Comparison of ENCODE assay signal across 8 cellular contexts in the genomic region with DNA sequence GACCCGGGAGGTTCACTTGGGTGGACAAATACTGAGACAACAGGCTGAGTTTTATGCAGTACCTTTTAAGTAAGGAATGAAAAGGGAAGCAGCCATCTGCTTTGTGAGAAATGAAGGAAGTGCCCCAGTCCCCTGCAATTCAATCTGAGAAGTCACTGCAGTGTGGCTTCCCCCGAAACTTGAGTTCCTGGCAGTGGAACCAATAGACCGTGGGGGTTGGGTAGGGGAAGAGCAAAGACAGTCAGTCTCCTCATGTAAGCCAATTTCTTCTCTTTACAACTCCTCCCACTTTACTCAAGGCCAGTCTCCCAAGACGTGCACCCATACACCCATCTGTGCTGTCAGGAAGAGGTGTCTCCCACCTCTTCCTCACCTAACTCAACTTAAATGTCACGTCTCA.
DNase-seq lines count a peak whose midpoint lies in the region; ATAC-seq and TF ChIP-seq lines count a peak whose summit lies in the region.

No MANE protein-coding gene starts in this region.

- H3K9me3 ChIP-seq in IMR-90 (ENCODE audit: control insufficient read depth, insufficient read depth, low read length), result no peaks in the 10 kb centered on the region
- no peaks in the 10 kb centered on the region for H3K9me3 ChIP-seq in heart left ventricle

- no peak overlapping the region for H2AFZ ChIP-seq in IMR-90 (replicated peaks; ENCODE audit: low read length, poor library complexity)

- H4K8ac ChIP-seq in IMR-90 (ENCODE audit: low read depth in 2 of 2, low read length in 2 of 2), result no peak overlapping the region

- WGBS in IMR-90 (ENCODE audit: extremely low coverage in 2 of 2, insufficient read length in 1 of 2), 2 experiments, result 95% methylated on average over 2 of the region's 5 CpGs; no CpG with 5 or more reads in 1 of the 2 experiments
- 77 to 85% (median 82%) methylated on average over 5 of the region's 5 CpGs for WGBS in heart left ventricle, 4 donors

- no peak for TF ChIP-seq RAD21 in IMR-90 (IDR thresholded peaks at IDR 0.05; ENCODE audit: low read length)

- no peak overlapping the region for H3K27ac ChIP-seq in IMR-90 (ENCODE audit: insufficient read depth, low read length)
- H3K27ac ChIP-seq in heart left ventricle, result peak overlapping the region in 1 of 12 donors; percentile 75

- no peak overlapping the region for H4K5ac ChIP-seq in IMR-90 (ENCODE audit: low read depth, low read length)

- no peak overlapping the region for H4K91ac ChIP-seq in IMR-90 (ENCODE audit: insufficient read depth, low read depth, low read length)

- H3K9ac ChIP-seq in IMR-90 (ENCODE audit: low read depth, low read length), result no peak overlapping the region

- no peak overlapping the region for H3K4me2 ChIP-seq in IMR-90 (ENCODE audit: low read depth, low read length)

- H3K4ac ChIP-seq in IMR-90 (ENCODE audit: low read depth, low read length), result no peak overlapping the region

- H2BK5ac ChIP-seq in IMR-90 (ENCODE audit: low read depth, low read length, poor library complexity, severe bottlenecking), result no peak overlapping the region

- 0 out of 2 replicates have a peak overlapping the region, but pooled peaks have one; percentile 43 for H2AK5ac ChIP-seq in IMR-90 (ENCODE audit: low read depth, low read length)

- TF ChIP-seq POLR2A in IMR-90 (IDR thresholded peaks at IDR 0.05; ENCODE audit: low read depth, low read length), result no peak
- no peak for TF ChIP-seq POLR2A in heart left ventricle (IDR thresholded peaks at IDR 0.05)

- H3K4me3 ChIP-seq in IMR-90 (ENCODE audit: insufficient read depth, low read depth, low read length) (no peak overlapping the region), heart left ventricle (no peak overlapping the region)

- peak; percentile 58 for ATAC-seq in GM18499 (IDR thresholded peaks at IDR 0.05; ENCODE audit: insufficient read depth, unreplicated experiment)
- peak; percentile 86 for ATAC-seq in GM21526 (IDR thresholded peaks at IDR 0.05; ENCODE audit: low FRiP score, unreplicated experiment)
- ATAC-seq in IMR-90 (ENCODE audit: low read depth), result no peak
- peak in 3 of 4 donors; percentile 55 to 81 (median 70) for ATAC-seq in heart left ventricle

- in situ Hi-C loops in IMR-90 (cut with MboI; ENCODE audit: low sequenced_read_pairs), result no loop called here

- no peak overlapping the region for H3K23ac ChIP-seq in IMR-90 (ENCODE audit: low read depth, low read length)

- DNase-seq in IMR-90, result no peak
- peak in 4 of 5 donors; percentile 40 to 49 (median 44) for DNase-seq in heart left ventricle
- no peak for DNase-seq in NCI-H1694 treated with DMSO at 0.1 percent for 48 hours (lab: John Stamatoyannopoulos, UW)
- DNase-seq in NCI-H2081 (lab: John Stamatoyannopoulos, UW), result no peak
- DNase-seq in SK-N-DZ (ENCODE audit: low spot score), result no peak
- DNase-seq in OCI-M2 (lab: John Stamatoyannopoulos, UW; ENCODE audit: unreplicated experiment), result no peak

- H3K14ac ChIP-seq in IMR-90 (replicated peaks; ENCODE audit: low read depth, low read length), result no peak overlapping the region

- no peak overlapping the region for H2BK120ac ChIP-seq in IMR-90 (ENCODE audit: low read depth, low read length)

- H3K79me1 ChIP-seq in IMR-90 (ENCODE audit: low read depth in 1 of 2, low read length in 2 of 2), result no peaks in the 10 kb centered on the region

- dilution Hi-C loops in IMR-90 (cut with HindIII; ENCODE audit: low sequenced_read_pairs, unreplicated experiment), result no loop called here

- no peak overlapping the region for H3K56ac ChIP-seq in IMR-90 (ENCODE audit: extremely low read depth, insufficient read depth, low read length)

- no TSS peak for BruUV-seq in IMR-90 (replicated peaks; lab: Mats Ljungman, UMichigan)

- no peaks in the 10 kb centered on the region for H4K20me1 ChIP-seq in IMR-90 (ENCODE audit: insufficient read depth, low read length)

- POLR2A ChIA-PET in IMR-90 (lab: Charles Lee; ENCODE audit: unreplicated experiment), result no interaction called here

- no peaks in the 10 kb centered on the region for H3K9me1 ChIP-seq in IMR-90 (ENCODE audit: insufficient read depth, low read length)

- H2AK9ac ChIP-seq in IMR-90 (replicated peaks; ENCODE audit: low read depth, low read length, poor library complexity), result no peak overlapping the region

- no peak overlapping the region for H3K18ac ChIP-seq in IMR-90 (ENCODE audit: low read depth, low read length)

- CTCF ChIA-PET in IMR-90 (lab: Yijun Ruan, JAX), result no interaction called here

- H3K36me3 ChIP-seq in IMR-90 (ENCODE audit: control insufficient read depth, insufficient read depth, low read length) (no peaks in the 10 kb centered on the region), heart left ventricle (no peaks in the 10 kb centered on the region)

- intact Hi-C loops in IMR-90 (cut with micrococcal nuclease), result no loop called here
- intact Hi-C loops in heart left ventricle (cut with DNase I), result no loop called here

- H3K4me1 ChIP-seq in IMR-90 (ENCODE audit: control insufficient read depth, insufficient read depth, low read length), result no peaks in the 10 kb centered on the region; the same call in 1 of the 2 replicates
- H3K4me1 ChIP-seq in heart left ventricle, result peaks cover 0 to 24% (median 0%) of the 10 kb centered on the region in 12 donors

- H3K27me3 ChIP-seq in IMR-90 (ENCODE audit: control insufficient read depth, insufficient read depth, low read length) (no peaks in the 10 kb centered on the region), heart left ventricle (no peaks in the 10 kb centered on the region)

- no peak for TF ChIP-seq CTCF in IMR-90 (conservative IDR thresholded peaks at IDR 0.05; ENCODE audit: low read depth, low read length)
- no peak for TF ChIP-seq CTCF in heart left ventricle (IDR thresholded peaks at IDR 0.05)

- peak overlapping the region; percentile 43; the same call in 1 of the 3 replicates for H2BK15ac ChIP-seq in IMR-90 (ENCODE audit: low read depth, low read length)

- peak overlapping the region; percentile 25; the same call in 1 of the 2 replicates for H2BK20ac ChIP-seq in IMR-90 (ENCODE audit: low read depth, low read length)

TF ChIP-seq in IMR-90, 13 proteins besides CTCF, POLR2A, EP300 and RAD21:
- no peak for TF ChIP-seq MAFK (IDR thresholded peaks at IDR 0.05; ENCODE audit: low read depth, low read length)
- TF ChIP-seq, protein P1, sequence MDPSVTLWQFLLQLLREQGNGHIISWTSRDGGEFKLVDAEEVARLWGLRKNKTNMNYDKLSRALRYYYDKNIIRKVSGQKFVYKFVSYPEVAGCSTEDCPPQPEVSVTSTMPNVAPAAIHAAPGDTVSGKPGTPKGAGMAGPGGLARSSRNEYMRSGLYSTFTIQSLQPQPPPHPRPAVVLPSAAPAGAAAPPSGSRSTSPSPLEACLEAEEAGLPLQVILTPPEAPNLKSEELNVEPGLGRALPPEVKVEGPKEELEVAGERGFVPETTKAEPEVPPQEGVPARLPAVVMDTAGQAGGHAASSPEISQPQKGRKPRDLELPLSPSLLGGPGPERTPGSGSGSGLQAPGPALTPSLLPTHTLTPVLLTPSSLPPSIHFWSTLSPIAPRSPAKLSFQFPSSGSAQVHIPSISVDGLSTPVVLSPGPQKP (IDR thresholded peaks at IDR 0.05; ENCODE audit: borderline replicate concordance, low read depth, low read length), result no peak

Comparison
In these comparisons a context has a peak if more than half of its experiments do, and no peak if none do; other contexts are left out.
1. DNase-seq: peak in heart left ventricle (4 of 5); none in IMR-90 (single experiment), NCI-H1694 treated with DMSO at 0.1 percent for 48 hours (single experiment), NCI-H2081 (0 of 2), SK-N-DZ (single experiment) and OCI-M2 (single experiment).